ENCODE assay signal across 8 cellular contexts in the genomic region with DNA sequence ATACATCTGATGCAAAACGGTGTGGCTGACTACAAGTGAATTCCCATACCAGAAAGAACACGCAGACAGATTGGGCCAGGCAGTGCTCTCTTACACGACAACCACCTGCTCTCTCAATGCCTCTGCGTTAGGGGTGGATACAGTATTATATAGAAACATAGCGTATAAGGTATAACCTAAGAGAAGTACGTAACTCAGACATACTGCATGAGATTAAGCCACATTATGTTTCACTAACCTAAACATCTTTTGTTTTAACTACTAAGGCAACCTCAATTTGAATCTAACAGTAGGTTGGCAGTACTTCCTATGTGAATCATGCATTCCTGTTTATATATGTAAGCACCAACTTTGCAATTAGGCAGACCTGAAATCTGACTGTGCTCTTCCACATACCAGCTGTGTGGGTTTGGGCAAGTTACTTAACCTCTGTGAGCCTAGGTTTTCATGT. TPM values are rescaled to one million over a fixed set of nuclear protein-coding genes. Genes with fewer than 3 reads are reported as not detected.
DNase-seq lines count a peak whose midpoint lies in the region; ATAC-seq and TF ChIP-seq lines count a peak whose summit lies in the region.

No MANE protein-coding gene starts in this region.

- CTCF ChIA-PET in RWPE1 (lab: Yijun Ruan, JAX) = no interaction called here

- no peaks in the 10 kb centered on the region for H3K36me3 ChIP-seq in upper lobe of right lung

- H3K4me1 ChIP-seq in upper lobe of right lung = peaks cover 3% of the 10 kb centered on the region

- TF ChIP-seq CTCF in RWPE1 (conservative IDR thresholded peaks at IDR 0.05; ENCODE audit: low read depth) = no peak
- TF ChIP-seq CTCF in epithelial cell of esophagus (IDR thresholded peaks at IDR 0.05; ENCODE audit: insufficient read depth, low read depth, low read length, missing control alignments) = no peak
- no peak for TF ChIP-seq CTCF in upper lobe of right lung (IDR thresholded peaks at IDR 0.05)

- H3K4me3 ChIP-seq in epithelial cell of esophagus (ENCODE audit: low read length) = no peak overlapping the region
- no peak overlapping the region for H3K4me3 ChIP-seq in upper lobe of right lung

- peak; percentile 45 for ATAC-seq in upper lobe of right lung
- ATAC-seq in HG02970 (IDR thresholded peaks at IDR 0.05; ENCODE audit: low FRiP score, unreplicated experiment) = no peak

- no peaks in the 10 kb centered on the region for H3K27me3 ChIP-seq in upper lobe of right lung

- H3K27ac ChIP-seq in RWPE1 (peak overlapping the region; percentile 68; the same call in 1 of the 2 replicates), upper lobe of right lung (no peak overlapping the region)

- POLR2A ChIA-PET in RWPE1 (lab: Yijun Ruan, JAX; ENCODE audit: low non-redundant PET) = no interaction called here

- H3K9me3 ChIP-seq in upper lobe of right lung = no peaks in the 10 kb centered on the region

- peak; percentile 37 for DNase-seq in stimulated activated CD4-positive, alpha-beta T cell treated with anti-CD3 and anti-CD28 coated beads, Interleukin-15, amount 100 ng/mL, for 24 hours
- no peak for DNase-seq in stimulated activated CD4-positive, alpha-beta T cell treated with anti-CD3 and anti-CD28 coated beads, Interleukin-4, amount 100 ng/mL, for 1 hour
- DNase-seq in RWPE1 (ENCODE audit: low spot score) (peak; percentile 87), epithelial cell of esophagus (ENCODE audit: low read depth) (peak; percentile 89), upper lobe of right lung (no peak), NCI-H82 (lab: John Stamatoyannopoulos, UW) (no peak)
- DNase-seq in activated CD8-positive, alpha-beta memory T cell treated with anti-CD3 and anti-CD28 coated beads, Interleukin-2, amount 50 U/mL, for 48 hours = no peak

- intact Hi-C loops in upper lobe of right lung (cut with DNase I) = no loop called here

RNA-seq across cellular contexts. Expression of gene COA6, which starts 58.1 kb away (rescaled TPM):
- total RNA-seq in upper lobe of right lung = 25.0 TPM

Comparison
In these comparisons a context has a peak if more than half of its experiments do, and no peak if none do; other contexts are left out.
1. DNase-seq: peak in stimulated activated CD4-positive, alpha-beta T cell treated with anti-CD3 and anti-CD28 coated beads, Interleukin-15, amount 100 ng/mL, for 24 hours (single experiment), RWPE1 (single experiment) and epithelial cell of esophagus (single experiment); none in stimulated activated CD4-positive, alpha-beta T cell treated with anti-CD3 and anti-CD28 coated beads, Interleukin-4, amount 100 ng/mL, for 1 hour (single experiment), upper lobe of right lung (single experiment), activated CD8-positive, alpha-beta memory T cell treated with anti-CD3 and anti-CD28 coated beads, Interleukin-2, amount 50 U/mL, for 48 hours (single experiment) and NCI-H82 (single experiment).